1 cellular context compared by ENCODE assay signal in genomic region chr3:77186728-77187127, GRCh38.
TF ChIP-seq lines count a peak whose summit lies in the region.

No MANE protein-coding gene starts in this region.

TF ChIP-seq in HEK293, 187 proteins besides CTCF, POLR2A, EP300 and RAD21 (continued from another document):
- 0 out of 2 replicates have a peak, but pooled peaks have one; percentile 19 for TF ChIP-seq PRDM6 (tag by site-specific recombination; IDR thresholded peaks at IDR 0.05)
- no peak for TF ChIP-seq RBAK (tag by site-specific recombination; IDR thresholded peaks at IDR 0.05)
- TF ChIP-seq ZNF777 (tag by site-specific recombination; IDR thresholded peaks at IDR 0.05; ENCODE audit: borderline replicate concordance): no peak
- no peak for TF ChIP-seq ZFP37 (tag by site-specific recombination; IDR thresholded peaks at IDR 0.05)
- TF ChIP-seq ZNF830 (tag by site-specific recombination; IDR thresholded peaks at IDR 0.05; ENCODE audit: low read depth): no peak
- TF ChIP-seq, protein P1, sequence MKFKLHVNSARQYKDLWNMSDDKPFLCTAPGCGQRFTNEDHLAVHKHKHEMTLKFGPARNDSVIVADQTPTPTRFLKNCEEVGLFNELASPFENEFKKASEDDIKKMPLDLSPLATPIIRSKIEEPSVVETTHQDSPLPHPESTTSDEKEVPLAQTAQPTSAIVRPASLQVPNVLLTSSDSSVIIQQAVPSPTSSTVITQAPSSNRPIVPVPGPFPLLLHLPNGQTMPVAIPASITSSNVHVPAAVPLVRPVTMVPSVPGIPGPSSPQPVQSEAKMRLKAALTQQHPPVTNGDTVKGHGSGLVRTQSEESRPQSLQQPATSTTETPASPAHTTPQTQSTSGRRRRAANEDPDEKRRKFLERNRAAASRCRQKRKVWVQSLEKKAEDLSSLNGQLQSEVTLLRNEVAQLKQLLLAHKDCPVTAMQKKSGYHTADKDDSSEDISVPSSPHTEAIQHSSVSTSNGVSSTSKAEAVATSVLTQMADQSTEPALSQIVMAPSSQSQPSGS (tag by site-specific recombination; IDR thresholded peaks at IDR 0.05; ENCODE audit: low read depth): peak; percentile 79
- no peak for TF ChIP-seq BCL11B (tag by site-specific recombination; IDR thresholded peaks at IDR 0.05; ENCODE audit: low read depth)
- no peak for TF ChIP-seq HOXC10 (CRISPR knock-in tag; IDR thresholded peaks at IDR 0.05)
- TF ChIP-seq OSR2 (tag by site-specific recombination; IDR thresholded peaks at IDR 0.05): no peak
- no peak for TF ChIP-seq ZNF223 (tag by site-specific recombination; IDR thresholded peaks at IDR 0.05)
- no peak for TF ChIP-seq ZNF529 (tag by site-specific recombination; IDR thresholded peaks at IDR 0.05; ENCODE audit: insufficient replicate concordance)
- TF ChIP-seq BCL6B (tag by site-specific recombination; IDR thresholded peaks at IDR 0.05): no peak
- no peak for TF ChIP-seq ZNF660 (tag by site-specific recombination; IDR thresholded peaks at IDR 0.05)
- no peak for TF ChIP-seq ZNF221 (tag by site-specific recombination; IDR thresholded peaks at IDR 0.05; ENCODE audit: borderline replicate concordance)
- TF ChIP-seq SCRT1 (tag by site-specific recombination; IDR thresholded peaks at IDR 0.05; ENCODE audit: borderline replicate concordance): no peak
- TF ChIP-seq, protein P2, sequence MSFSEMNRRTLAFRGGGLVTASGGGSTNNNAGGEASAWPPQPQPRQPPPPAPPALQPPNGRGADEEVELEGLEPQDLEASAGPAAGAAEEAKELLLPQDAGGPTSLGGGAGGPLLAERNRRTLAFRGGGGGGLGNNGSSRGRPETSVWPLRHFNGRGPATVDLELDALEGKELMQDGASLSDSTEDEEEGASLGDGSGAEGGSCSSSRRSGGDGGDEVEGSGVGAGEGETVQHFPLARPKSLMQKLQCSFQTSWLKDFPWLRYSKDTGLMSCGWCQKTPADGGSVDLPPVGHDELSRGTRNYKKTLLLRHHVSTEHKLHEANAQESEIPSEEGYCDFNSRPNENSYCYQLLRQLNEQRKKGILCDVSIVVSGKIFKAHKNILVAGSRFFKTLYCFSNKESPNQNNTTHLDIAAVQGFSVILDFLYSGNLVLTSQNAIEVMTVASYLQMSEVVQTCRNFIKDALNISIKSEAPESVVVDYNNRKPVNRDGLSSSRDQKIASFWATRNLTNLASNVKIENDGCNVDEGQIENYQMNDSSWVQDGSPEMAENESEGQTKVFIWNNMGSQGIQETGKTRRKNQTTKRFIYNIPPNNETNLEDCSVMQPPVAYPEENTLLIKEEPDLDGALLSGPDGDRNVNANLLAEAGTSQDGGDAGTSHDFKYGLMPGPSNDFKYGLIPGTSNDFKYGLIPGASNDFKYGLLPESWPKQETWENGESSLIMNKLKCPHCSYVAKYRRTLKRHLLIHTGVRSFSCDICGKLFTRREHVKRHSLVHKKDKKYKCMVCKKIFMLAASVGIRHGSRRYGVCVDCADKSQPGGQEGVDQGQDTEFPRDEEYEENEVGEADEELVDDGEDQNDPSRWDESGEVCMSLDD (tag by site-specific recombination; IDR thresholded peaks at IDR 0.05): no peak
- TF ChIP-seq HOXA7 (CRISPR knock-in tag; IDR thresholded peaks at IDR 0.05; ENCODE audit: borderline replicate concordance): no peak
- peak; percentile 60; the same call in 1 of the 2 replicates for TF ChIP-seq ZNF629 (tag by site-specific recombination; IDR thresholded peaks at IDR 0.05)
- no peak for TF ChIP-seq SETDB1 (IDR thresholded peaks at IDR 0.05; ENCODE audit: insufficient read length, low read length)
- no peak for TF ChIP-seq ZNF837 (tag by site-specific recombination; IDR thresholded peaks at IDR 0.05)
- TF ChIP-seq, protein P3, sequence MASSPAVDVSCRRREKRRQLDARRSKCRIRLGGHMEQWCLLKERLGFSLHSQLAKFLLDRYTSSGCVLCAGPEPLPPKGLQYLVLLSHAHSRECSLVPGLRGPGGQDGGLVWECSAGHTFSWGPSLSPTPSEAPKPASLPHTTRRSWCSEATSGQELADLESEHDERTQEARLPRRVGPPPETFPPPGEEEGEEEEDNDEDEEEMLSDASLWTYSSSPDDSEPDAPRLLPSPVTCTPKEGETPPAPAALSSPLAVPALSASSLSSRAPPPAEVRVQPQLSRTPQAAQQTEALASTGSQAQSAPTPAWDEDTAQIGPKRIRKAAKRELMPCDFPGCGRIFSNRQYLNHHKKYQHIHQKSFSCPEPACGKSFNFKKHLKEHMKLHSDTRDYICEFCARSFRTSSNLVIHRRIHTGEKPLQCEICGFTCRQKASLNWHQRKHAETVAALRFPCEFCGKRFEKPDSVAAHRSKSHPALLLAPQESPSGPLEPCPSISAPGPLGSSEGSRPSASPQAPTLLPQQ (tag by site-specific recombination; IDR thresholded peaks at IDR 0.05): no peak
- TF ChIP-seq ZNF366 (tag by site-specific recombination; conservative IDR thresholded peaks at IDR 0.05): peak; percentile 56
- no peak for TF ChIP-seq MEIS1 (CRISPR knock-in tag; IDR thresholded peaks at IDR 0.05; ENCODE audit: borderline replicate concordance)
- TF ChIP-seq ZNF843 (tag by site-specific recombination; IDR thresholded peaks at IDR 0.05): no peak
- TF ChIP-seq ZNF513 (tag by site-specific recombination; IDR thresholded peaks at IDR 0.05): no peak
- 0 out of 2 replicates have a peak, but pooled peaks have one; percentile 12 for TF ChIP-seq ZBTB17 (tag by site-specific recombination; IDR thresholded peaks at IDR 0.05)
- TF ChIP-seq REST (tag by site-specific recombination; IDR thresholded peaks at IDR 0.05): no peak
- no peak for TF ChIP-seq BCL11A (tag by site-specific recombination; IDR thresholded peaks at IDR 0.05; ENCODE audit: low read depth)
- TF ChIP-seq OVOL3 (tag by site-specific recombination; IDR thresholded peaks at IDR 0.05): no peak
- TF ChIP-seq ZNF449 (tag by site-specific recombination; IDR thresholded peaks at IDR 0.05): no peak
- TF ChIP-seq ZNF404 (tag by site-specific recombination; IDR thresholded peaks at IDR 0.05): no peak
- no peak for TF ChIP-seq ZNF701 (tag by site-specific recombination; IDR thresholded peaks at IDR 0.05)
- no peak for TF ChIP-seq ZBTB26 (tag by site-specific recombination; optimal IDR thresholded peaks at IDR 0.05)
TF ChIP-seq in HEK293: peak in this region for 6.
